In the genomic region with DNA sequence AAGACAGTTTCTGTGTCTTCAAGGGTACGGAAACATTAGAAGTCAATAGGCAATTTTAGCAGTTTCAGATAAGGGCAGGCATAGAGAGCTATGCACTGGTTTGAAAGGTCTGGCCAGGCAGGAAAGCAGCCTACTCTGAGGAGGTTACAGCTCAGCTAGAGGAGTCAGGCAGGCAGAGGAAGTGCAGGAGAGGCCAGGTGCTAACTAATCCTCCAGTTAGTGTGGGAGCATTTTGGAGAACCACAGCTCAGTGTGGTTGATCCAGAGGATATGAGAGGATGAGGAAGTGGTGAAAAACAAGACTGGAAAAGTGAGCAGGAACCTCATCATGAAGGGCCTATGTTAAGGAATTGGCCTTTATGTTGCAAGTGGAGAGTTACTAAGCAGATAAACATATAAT, we compare ENCODE assay signal across 13 cellular contexts.
DNase-seq lines count a peak whose midpoint lies in the region; ATAC-seq, FAIRE-seq and TF ChIP-seq lines count a peak whose summit lies in the region.
"Had no signal": no experiment of that assay in that cellular context is flagged by ENCODE, and none has a peak within 500 bp of the region (broad histone marks: within the 10 kb centered on the region; RNA-seq: fewer than 3 reads in every experiment).

No MANE protein-coding gene starts in this region.

- no peaks in the 10 kb centered on the region for H3K79me2 ChIP-seq in endothelial cell of umbilical vein (ENCODE audit: control insufficient read depth, insufficient read depth, low read length)

- H3K9me3 ChIP-seq in endothelial cell of umbilical vein (replicated peaks; ENCODE audit: control insufficient read depth, insufficient read depth, low read length), result no peaks in the 10 kb centered on the region
- H3K9me3 ChIP-seq: body of pancreas had no signal

- FAIRE-seq in endothelial cell of umbilical vein (lab: Jason Lieb, UNC), result no peak
- FAIRE-seq: urothelium cell line had no signal

- TF ChIP-seq POLR2A in endothelial cell of umbilical vein (IDR thresholded peaks at IDR 0.05; ENCODE audit: low read depth, low read length), result no peak

- CTCF ChIA-PET in endothelial cell of umbilical vein (lab: Charles Lee), result interaction anchor here (0.8 to 9.8 kb wide), 11 partner anchors 9 to 482 kb away, joined by 3 to 186 read pairs (median 5); no protein-coding TSS in a partner anchor

- no peak overlapping the region for H3K4me2 ChIP-seq in endothelial cell of umbilical vein (ENCODE audit: insufficient read depth, low read length)

- H3K27ac ChIP-seq in endothelial cell of umbilical vein (ENCODE audit: insufficient read depth, low read depth, low read length), result no peak overlapping the region
- H3K27ac ChIP-seq: body of pancreas had no signal

- H3K27me3 ChIP-seq in endothelial cell of umbilical vein (ENCODE audit: control insufficient read depth in 2 of 2, insufficient read depth in 2 of 2, low read length in 2 of 2), result no peaks in the 10 kb centered on the region
- H3K27me3 ChIP-seq: body of pancreas had no signal

- H3K9ac ChIP-seq in endothelial cell of umbilical vein (replicated peaks; ENCODE audit: extremely low read depth, insufficient read depth, low read length), result no peak overlapping the region

- TF ChIP-seq CTCF in endothelial cell of umbilical vein (IDR thresholded peaks at IDR 0.05; ENCODE audit: extremely low read depth in 1 of 2, insufficient read depth in 1 of 2, low read depth in 1 of 2, low read length in 2 of 2), result no peak

- no peaks in the 10 kb centered on the region for H3K9me1 ChIP-seq in endothelial cell of umbilical vein (replicated peaks; ENCODE audit: control insufficient read depth, extremely low read depth, insufficient read depth, low read length)

- DNase-seq in Daoy (ENCODE audit: low read depth) (peak; percentile 20), NCI-H226 (peak; percentile 48), endothelial cell of umbilical vein (ENCODE audit: low read depth, low spot score) (no peak), NCI-H2196 treated with DMSO at 0.1 percent for 48 hours (lab: John Stamatoyannopoulos, UW; ENCODE audit: unreplicated experiment) (no peak), HCEC 1CT (no peak), ureter (ENCODE audit: low spot score) (no peak)
- DNase-seq: erythroblast, KG1, kidney glomerular epithelial cell had no signal

- BruUV-seq in endothelial cell of umbilical vein (replicated peaks; lab: Mats Ljungman, UMichigan), result no TSS peak

- dilution Hi-C loops in endothelial cell of umbilical vein (cut with MboI; ENCODE audit: extremely low pct_ligation_motif_present, low sequenced_read_pairs), result loop anchor here (25.0 kb wide), 1 partner anchor 211 kb away; no protein-coding TSS in a partner anchor

- intact Hi-C loops in endothelial cell of umbilical vein (cut with micrococcal nuclease), result no loop called here

- peaks cover 17% of the 10 kb centered on the region for H3K4me1 ChIP-seq in endothelial cell of umbilical vein (ENCODE audit: control insufficient read depth, extremely low read depth, insufficient read depth, low read length)
- H3K4me1 ChIP-seq: body of pancreas had no signal

- H3K36me3 ChIP-seq in endothelial cell of umbilical vein (ENCODE audit: control insufficient read depth in 2 of 2, extremely low read depth in 1 of 2, insufficient read depth in 2 of 2, low read length in 2 of 2), result no peaks in the 10 kb centered on the region

- H3K4me3 ChIP-seq in endothelial cell of umbilical vein (replicated peaks in 1 of 3; ENCODE audit: insufficient read depth in 1 of 3, low read depth in 1 of 3, low read length in 3 of 3), result no peak overlapping the region
- H3K4me3 ChIP-seq: body of pancreas had no signal

- H4K20me1 ChIP-seq in endothelial cell of umbilical vein (replicated peaks; ENCODE audit: control insufficient read depth, extremely low read depth, insufficient read depth, low read length), result no peaks in the 10 kb centered on the region

- POLR2A ChIA-PET in endothelial cell of umbilical vein (lab: Charles Lee), result no interaction called here

- H2AFZ ChIP-seq in endothelial cell of umbilical vein (ENCODE audit: low read depth, low read length), result peak overlapping the region; percentile 37

- ATAC-seq in GM21360 (IDR thresholded peaks at IDR 0.05; ENCODE audit: unreplicated experiment) (peak; percentile 39), GM19351 (IDR thresholded peaks at IDR 0.05; ENCODE audit: unreplicated experiment) (no peak)
- ATAC-seq: body of pancreas had no signal

TF ChIP-seq in endothelial cell of umbilical vein, 7 proteins besides CTCF, POLR2A, EP300 and RAD21:
- TF ChIP-seq FOS (IDR thresholded peaks at IDR 0.05; ENCODE audit: borderline replicate concordance, insufficient read depth, low read length) (no peak), EZH2 (IDR thresholded peaks at IDR 0.05; ENCODE audit: borderline replicate concordance, low read depth, low read length, severe bottlenecking) (no peak), JUN (IDR thresholded peaks at IDR 0.05; ENCODE audit: borderline replicate concordance, insufficient read depth, insufficient read length, low read depth) (no peak), MYC (IDR thresholded peaks at IDR 0.05; ENCODE audit: low read depth, low read length) (no peak), GATA2 (IDR thresholded peaks at IDR 0.05; ENCODE audit: insufficient read depth, insufficient read length, low read depth, low read length) (no peak), POLR2AphosphoS5 (IDR thresholded peaks at IDR 0.05; ENCODE audit: insufficient read depth, low read depth, low read length) (no peak)
- TF ChIP-seq, protein P1, sequence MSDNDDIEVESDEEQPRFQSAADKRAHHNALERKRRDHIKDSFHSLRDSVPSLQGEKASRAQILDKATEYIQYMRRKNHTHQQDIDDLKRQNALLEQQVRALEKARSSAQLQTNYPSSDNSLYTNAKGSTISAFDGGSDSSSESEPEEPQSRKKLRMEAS (IDR thresholded peaks at IDR 0.05; ENCODE audit: insufficient read depth, insufficient read length), result no peak

Comparison
In these comparisons a context has a peak if more than half of its experiments do, and no peak if none do; other contexts are left out.
1. DNase-seq: peak in Daoy (single experiment) and NCI-H226 (single experiment); none in endothelial cell of umbilical vein (single experiment), NCI-H2196 treated with DMSO at 0.1 percent for 48 hours (single experiment), HCEC 1CT (single experiment) and ureter (single experiment).